Comparison of ENCODE assay signal across 10 cellular contexts in the genomic region with DNA sequence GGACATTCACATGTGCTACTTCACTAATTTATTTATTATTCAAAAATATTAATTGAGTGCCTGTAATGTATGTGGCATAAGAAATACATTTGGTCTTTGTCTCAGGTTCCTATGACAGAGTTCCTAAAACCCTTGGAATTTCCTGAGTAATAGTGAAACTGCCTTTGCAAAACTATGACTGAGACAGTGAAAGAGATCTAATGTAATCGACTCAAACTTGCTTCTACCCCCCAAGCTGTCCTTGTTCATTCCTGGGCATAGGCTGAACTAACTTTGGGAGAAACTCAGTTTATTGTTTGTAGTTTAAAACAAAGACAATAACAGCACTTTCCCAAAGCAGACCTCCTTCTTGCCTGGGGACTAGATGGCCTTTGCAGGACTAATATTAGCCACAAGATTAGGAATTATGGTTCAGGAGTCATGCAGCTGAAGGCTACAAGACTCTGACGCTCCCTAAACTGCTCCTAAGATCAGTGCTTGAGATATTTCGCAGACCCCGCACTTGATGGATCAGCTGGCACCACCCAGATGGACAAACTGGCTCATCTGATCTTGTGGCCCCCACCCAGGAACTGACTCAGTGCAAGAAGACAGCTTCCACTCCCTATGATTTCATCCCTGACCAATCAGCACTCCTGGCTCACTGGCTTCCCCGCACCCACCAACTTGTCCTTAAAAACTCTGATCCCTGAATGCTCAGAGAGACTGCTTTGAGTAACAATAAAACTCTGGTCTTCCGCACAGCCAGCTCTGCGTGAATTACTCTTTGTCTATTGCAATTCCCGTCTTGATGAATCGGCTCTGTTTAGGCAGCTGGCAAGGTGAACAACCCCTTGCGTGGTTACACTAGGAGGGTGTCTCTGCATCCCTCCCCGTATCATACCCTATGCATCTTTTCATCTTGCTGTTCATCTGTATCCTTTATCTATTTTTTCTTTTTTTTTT. TPM values are rescaled to one million over a fixed set of nuclear protein-coding genes. Genes with fewer than 3 reads are reported as not detected.
DNase-seq lines count a peak whose midpoint lies in the region; ATAC-seq and TF ChIP-seq lines count a peak whose summit lies in the region.
"Had no signal": no experiment of that assay in that cellular context is flagged by ENCODE, and none has a peak within 500 bp of the region (broad histone marks: within the 10 kb centered on the region; RNA-seq: fewer than 3 reads in every experiment).

No MANE protein-coding gene starts in this region.

- ATAC-seq in left lobe of liver (no peak), HG03280 (IDR thresholded peaks at IDR 0.05; ENCODE audit: unreplicated experiment) (no peak), GM18861 (IDR thresholded peaks at IDR 0.05; ENCODE audit: unreplicated experiment) (no peak)

- H3K9ac ChIP-seq in duodenal mucosa (ENCODE audit: low read depth in 1 of 2, low read length in 2 of 2), result no peak overlapping the region

- H3K9me3 ChIP-seq in Peyer's patch (no peaks in the 10 kb centered on the region), duodenal mucosa (ENCODE audit: control insufficient read depth in 1 of 2, low read length in 2 of 2) (no peaks in the 10 kb centered on the region), uterus (no peaks in the 10 kb centered on the region)

- H3K4me3 Mint-ChIP-seq in endothelial cell (ENCODE audit: unreplicated experiment), result no peak overlapping the region
- H3K4me3 Mint-ChIP-seq: T-helper 1 cell treated with Interleukin-12 subunit alpha and Interleukin-12 subunit beta and Interleukin-4 antibody, amounts not matched to agents 30 μg/mL and 1 μg/mL, for 36 hours had no signal

- TF ChIP-seq CTCF in Peyer's patch (IDR thresholded peaks at IDR 0.05) (no peak), uterus (IDR thresholded peaks at IDR 0.05) (no peak), endothelial cell (IDR thresholded peaks at IDR 0.05; ENCODE audit: unreplicated experiment) (no peak)

- no peaks in the 10 kb centered on the region for H3K36me3 Mint-ChIP-seq in endothelial cell (ENCODE audit: low read depth, unreplicated experiment)

- H3K4me1 ChIP-seq in Peyer's patch (no peaks in the 10 kb centered on the region), duodenal mucosa (ENCODE audit: control insufficient read depth in 1 of 2, insufficient read depth in 2 of 2, low read length in 2 of 2) (no peaks in the 10 kb centered on the region), uterus (no peaks in the 10 kb centered on the region)

- no peaks in the 10 kb centered on the region for H3K4me1 Mint-ChIP-seq in endothelial cell (ENCODE audit: unreplicated experiment)

- H3K4me3 ChIP-seq in Peyer's patch, result no peak overlapping the region
- H3K4me3 ChIP-seq in duodenal mucosa (ENCODE audit: low read depth in 1 of 2, low read length in 2 of 2), result no peak overlapping the region
- no peak overlapping the region for H3K4me3 ChIP-seq in uterus

- no peak overlapping the region for H3K27ac Mint-ChIP-seq in endothelial cell (ENCODE audit: unreplicated experiment)
- H3K27ac Mint-ChIP-seq: T-helper 1 cell treated with Interleukin-12 subunit alpha and Interleukin-12 subunit beta and Interleukin-4 antibody, amounts not matched to agents 30 μg/mL and 1 μg/mL, for 36 hours had no signal

- H3K36me3 ChIP-seq in Peyer's patch, result no peaks in the 10 kb centered on the region
- no peaks in the 10 kb centered on the region for H3K36me3 ChIP-seq in duodenal mucosa (ENCODE audit: control insufficient read depth in 1 of 2, insufficient read depth in 2 of 2, low read length in 2 of 2)
- no peaks in the 10 kb centered on the region for H3K36me3 ChIP-seq in uterus

- no peaks in the 10 kb centered on the region for H3K27me3 ChIP-seq in Peyer's patch
- no peaks in the 10 kb centered on the region for H3K27me3 ChIP-seq in duodenal mucosa (ENCODE audit: control insufficient read depth in 1 of 2, insufficient read depth in 2 of 2, low read length in 2 of 2)
- H3K27me3 ChIP-seq in uterus, result no peaks in the 10 kb centered on the region

- TF ChIP-seq POLR2A in Peyer's patch (IDR thresholded peaks at IDR 0.05) (no peak), uterus (IDR thresholded peaks at IDR 0.05) (no peak)

- H3K27me3 Mint-ChIP-seq in endothelial cell (ENCODE audit: unreplicated experiment), result peaks cover 4% of the 10 kb centered on the region

- intact Hi-C loops in uterus (cut with DNase I; ENCODE audit: low total_unique reads), result no loop called here

- peak in 1 of 3 donors; percentile 47 for DNase-seq in Peyer's patch
- DNase-seq in left lobe of liver (ENCODE audit: low spot score), result peak; percentile 26
- DNase-seq in uterus, result peak; percentile 42 to 57
- DNase-seq in endothelial cell (ENCODE audit: low spot score), result no peak
- DNase-seq: activated T-cell treated with anti-CD3 and anti-CD28 coated beads, Interleukin-2, amount 50 U/mL, for 1 hour; dermis blood vessel endothelial cell had no signal

- peak overlapping the region in 3 of 4 donors; percentile 2 to 31 (median 25) for H3K27ac ChIP-seq in Peyer's patch
- peak overlapping the region; percentile 3 for H3K27ac ChIP-seq in duodenal mucosa (ENCODE audit: low read depth, low read length)
- H3K27ac ChIP-seq in uterus, result peak overlapping the region in 1 of 2 donors; percentile 57

- H3K9me3 Mint-ChIP-seq in endothelial cell (ENCODE audit: unreplicated experiment), result no peaks in the 10 kb centered on the region
- H3K9me3 Mint-ChIP-seq: T-helper 1 cell treated with Interleukin-12 subunit alpha and Interleukin-12 subunit beta and Interleukin-4 antibody, amounts not matched to agents 30 μg/mL and 1 μg/mL, for 36 hours had no signal

RNA-seq across cellular contexts. Expression of gene NRBF2, which starts 27.0 kb away (rescaled TPM):
- total RNA-seq in Peyer's patch (10 to 100 TPM; 10.7 to 15.8 (median 14.9) TPM), left lobe of liver (13.4 TPM), uterus (10 to 100 TPM in 3 of 4 donors, 1 to 10 TPM in 1; 4.1 to 20.7 (median 17.0) TPM), endothelial cell (ENCODE audit: unreplicated experiment) (25.6 TPM)
